ENCODE assay signal across 8 cellular contexts in the genomic region with DNA sequence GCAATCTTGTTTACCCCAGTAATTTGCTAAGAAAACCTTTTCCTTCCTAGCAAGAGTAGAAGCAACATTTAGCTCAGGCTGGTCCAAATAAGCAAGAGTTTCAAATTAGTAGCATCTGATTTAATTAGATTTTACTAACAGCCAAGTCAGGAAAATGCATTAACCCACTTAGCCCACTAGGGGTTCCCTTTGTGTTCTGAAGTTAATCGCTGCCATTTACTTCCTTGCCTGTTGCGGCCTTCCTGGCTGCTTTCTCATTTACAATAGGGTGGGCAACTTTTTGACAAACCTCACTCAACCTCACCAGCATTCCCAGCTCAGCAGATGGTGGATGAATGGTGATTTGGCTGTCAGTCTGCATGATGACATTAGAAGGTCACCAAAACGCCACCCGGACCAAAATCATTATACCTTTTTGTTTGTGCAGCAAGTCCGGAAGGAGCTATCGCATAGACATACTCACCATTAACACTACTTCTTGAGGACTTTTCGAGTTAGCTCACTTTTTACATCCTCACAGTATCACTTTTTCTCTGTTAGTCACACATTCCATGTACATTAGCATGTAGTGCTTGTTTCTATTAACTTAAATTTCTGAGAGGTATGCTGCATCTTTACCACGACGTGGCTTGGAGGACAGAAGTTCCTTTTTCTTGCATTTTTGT.
DNase-seq lines count a peak whose midpoint lies in the region; ATAC-seq and TF ChIP-seq lines count a peak whose summit lies in the region.

No MANE protein-coding gene starts in this region.

- H3K4me2 ChIP-seq in DND-41 (ENCODE audit: insufficient read depth, low read length) = no peak overlapping the region

- no peak overlapping the region for H3K27ac Mint-ChIP-seq in stimulated activated memory B cell treated with anti-CD40 and anti-IgM and Interleukin-4, amounts not matched to agents 10 μg/mL and 1 μg/mL and 100 μg/mL, for 72 hours

- intact Hi-C loops in Panc1 (cut with micrococcal nuclease; ENCODE audit: unreplicated experiment) = no loop called here

- H3K9ac ChIP-seq in DND-41 (ENCODE audit: low read depth, low read length) = no peak overlapping the region

- CTCF ChIA-PET in Panc1 (lab: Charles Lee) = no interaction called here

- no TSS peak for BruUV-seq in Panc1 (replicated peaks; lab: Mats Ljungman, UMichigan)

- H2AFZ ChIP-seq in DND-41 (ENCODE audit: low read depth, low read length) = no peak overlapping the region

- no peaks in the 10 kb centered on the region for H3K9me3 Mint-ChIP-seq in stimulated activated memory B cell treated with anti-CD40 and anti-IgM and Interleukin-4, amounts not matched to agents 10 μg/mL and 1 μg/mL and 100 μg/mL, for 72 hours

- H3K36me3 ChIP-seq in DND-41 (ENCODE audit: insufficient read depth, low read length) (no peaks in the 10 kb centered on the region), H7 (replicated peaks; ENCODE audit: control insufficient read depth, insufficient read depth, low read length) (no peaks in the 10 kb centered on the region), Panc1 (ENCODE audit: control insufficient read depth, insufficient read depth, low read length) (no peaks in the 10 kb centered on the region)

- H3K4me3 ChIP-seq in DND-41 (ENCODE audit: low read depth in 1 of 2, low read length in 2 of 2) = no peak overlapping the region
- H3K4me3 ChIP-seq in H7 (ENCODE audit: insufficient read depth, low read depth, low read length) = no peak overlapping the region
- no peak overlapping the region for H3K4me3 ChIP-seq in Panc1 (ENCODE audit: low read depth in 2 of 2, low read length in 2 of 2)

- H3K9me3 ChIP-seq in DND-41 (ENCODE audit: insufficient read depth, low read length, severe bottlenecking) = no peaks in the 10 kb centered on the region
- H3K9me3 ChIP-seq in Panc1 (ENCODE audit: control insufficient read depth, insufficient read depth, low read depth, low read length) = no peaks in the 10 kb centered on the region

- H3K27ac ChIP-seq in DND-41 (ENCODE audit: low read length) = no peak overlapping the region
- no peak overlapping the region for H3K27ac ChIP-seq in Panc1 (ENCODE audit: low read length)

- POLR2A ChIA-PET in Panc1 (lab: Charles Lee) = no interaction called here

- H3K27me3 Mint-ChIP-seq in stimulated activated memory B cell treated with anti-CD40 and anti-IgM and Interleukin-4, amounts not matched to agents 10 μg/mL and 1 μg/mL and 100 μg/mL, for 72 hours = no peaks in the 10 kb centered on the region

- H3K79me2 ChIP-seq in DND-41 (ENCODE audit: insufficient read depth, low read length) = no peaks in the 10 kb centered on the region

- TF ChIP-seq CTCF in DND-41 (IDR thresholded peaks at IDR 0.05; ENCODE audit: borderline replicate concordance, extremely low read depth, low read length, poor library complexity, severe bottlenecking) = peak; percentile 61
- TF ChIP-seq CTCF in Panc1 (IDR thresholded peaks at IDR 0.05) = peak; percentile 24; the same call in 1 of the 2 replicates

- H3K27me3 ChIP-seq in DND-41 (ENCODE audit: insufficient read depth, low read length, poor library complexity) (no peaks in the 10 kb centered on the region), H7 (ENCODE audit: control insufficient read depth, insufficient read depth, low read length) (no peaks in the 10 kb centered on the region), Panc1 (ENCODE audit: control insufficient read depth, insufficient read depth, low read length) (no peaks in the 10 kb centered on the region)

- ATAC-seq in DND-41 (ENCODE audit: insufficient read depth, low read depth) (no peak), Panc1 (no peak)
- ATAC-seq in stimulated activated memory B cell treated with anti-CD40 and anti-IgM and Interleukin-4, amounts not matched to agents 10 μg/mL and 1 μg/mL and 100 μg/mL, for 72 hours = no peak

- DNase-seq in DND-41 = no peak
- peak; percentile 52 for DNase-seq in H7
- DNase-seq in Panc1 (ENCODE audit: low read depth, low spot score) = no peak
- peak; percentile 4 for DNase-seq in hepatic stellate cell (ENCODE audit: low spot score)
- no peak for DNase-seq in ureter (ENCODE audit: low spot score)
- no peak for DNase-seq in activated gamma-delta T cell treated with Interleukin-2 at 50 U/mL for 16 hours
- DNase-seq in NCI-H345 treated with DMSO at 0.1 percent for 48 hours (lab: John Stamatoyannopoulos, UW; ENCODE audit: unreplicated experiment) = no peak

- H3K36me3 Mint-ChIP-seq in stimulated activated memory B cell treated with anti-CD40 and anti-IgM and Interleukin-4, amounts not matched to agents 10 μg/mL and 1 μg/mL and 100 μg/mL, for 72 hours = no peaks in the 10 kb centered on the region

- H3K4me1 Mint-ChIP-seq in stimulated activated memory B cell treated with anti-CD40 and anti-IgM and Interleukin-4, amounts not matched to agents 10 μg/mL and 1 μg/mL and 100 μg/mL, for 72 hours = peaks cover 6% of the 10 kb centered on the region

- no peak overlapping the region for H3K4me3 Mint-ChIP-seq in stimulated activated memory B cell treated with anti-CD40 and anti-IgM and Interleukin-4, amounts not matched to agents 10 μg/mL and 1 μg/mL and 100 μg/mL, for 72 hours

- no peaks in the 10 kb centered on the region for H3K4me1 ChIP-seq in DND-41 (ENCODE audit: insufficient read depth, low read length)
- H3K4me1 ChIP-seq in Panc1 (ENCODE audit: control insufficient read depth, insufficient read depth, low read length) = no peaks in the 10 kb centered on the region

- no peaks in the 10 kb centered on the region for H4K20me1 ChIP-seq in DND-41 (ENCODE audit: insufficient read depth, low read length)

- in situ Hi-C loops in Panc1 (cut with HindIII; ENCODE audit: low pct_unique_long_range_greater_than_20kb, low sequenced_read_pairs) = no loop called here

Comparison
In these comparisons a context has a peak if more than half of its experiments do, and no peak if none do; other contexts are left out.
1. DNase-seq: peak in H7 (single experiment) and hepatic stellate cell (single experiment); none in DND-41 (single experiment), Panc1 (single experiment), ureter (single experiment), activated gamma-delta T cell treated with Interleukin-2 at 50 U/mL for 16 hours (single experiment) and NCI-H345 treated with DMSO at 0.1 percent for 48 hours (single experiment).